In genomic region chr6:52574709-52575489, GRCh38 we compare ENCODE assay signal across 8 cellular contexts. TPM values are rescaled to one million over a fixed set of nuclear protein-coding genes. Genes with fewer than 3 reads are reported as not detected.
DNase-seq lines count a peak whose midpoint lies in the region; ATAC-seq and TF ChIP-seq lines count a peak whose summit lies in the region.

No MANE protein-coding gene starts in this region.

- H3K36me3 ChIP-seq in cardiac muscle cell (no peaks in the 10 kb centered on the region), muscle layer of duodenum (ENCODE audit: control insufficient read depth in 1 of 2, insufficient read depth in 2 of 2, low read length in 2 of 2) (peaks cover 0 to 5% of the 10 kb centered on the region in 2 donors), thyroid gland (no peaks in the 10 kb centered on the region)

- H3K4me3 ChIP-seq in cardiac muscle cell (no peak overlapping the region), muscle layer of duodenum (ENCODE audit: low read depth in 1 of 2, low read length in 2 of 2) (peak overlapping the region; percentile 82 to 91), thyroid gland (replicated peaks in 1 of 3) (peak overlapping the region in 1 of 3 donors; percentile 10)

- TF ChIP-seq CTCF in cardiac muscle cell (IDR thresholded peaks at IDR 0.05; ENCODE audit: low read depth, low read length), result no peak
- TF ChIP-seq CTCF in chondrocyte (IDR thresholded peaks at IDR 0.05), result no peak
- no peak for TF ChIP-seq CTCF in thyroid gland (IDR thresholded peaks at IDR 0.05)

- H3K4me1 ChIP-seq in cardiac muscle cell (ENCODE audit: low read depth) (peaks cover 46% of the 10 kb centered on the region), muscle layer of duodenum (ENCODE audit: control insufficient read depth in 1 of 2, insufficient read depth in 2 of 2, low read length in 2 of 2) (peaks cover 26 to 55% of the 10 kb centered on the region in 2 donors), thyroid gland (peaks cover 53 to 64% of the 10 kb centered on the region in 2 donors)

- intact Hi-C loops in cardiac septum (cut with DNase I) (loop anchor here (10.0 kb wide), 1 partner anchor 290 kb away; the partner anchor contains the start of gene MCM3), thyroid gland (cut with DNase I) (loop anchor here (5.0 kb wide), 2 partner anchors 73 to 153 kb away; partner anchors contain the start of gene EFHC1)

- ATAC-seq in HG03342 (IDR thresholded peaks at IDR 0.05; ENCODE audit: unreplicated experiment), result peak; percentile 50

- no peaks in the 10 kb centered on the region for H3K27me3 Mint-ChIP-seq in chondrocyte (ENCODE audit: low read depth)

- peaks cover 60% of the 10 kb centered on the region for H3K4me1 Mint-ChIP-seq in chondrocyte (ENCODE audit: low read depth)

- no peaks in the 10 kb centered on the region for H3K9me3 ChIP-seq in cardiac muscle cell (ENCODE audit: low read depth)
- H3K9me3 ChIP-seq in muscle layer of duodenum (ENCODE audit: control insufficient read depth in 1 of 2, low read length in 2 of 2), result no peaks in the 10 kb centered on the region
- H3K9me3 ChIP-seq in thyroid gland, result no peaks in the 10 kb centered on the region

- no peak for DNase-seq in cardiac muscle cell (ENCODE audit: low read depth in 1 of 2, low spot score in 1 of 2)
- no peak for DNase-seq in cardiac septum (ENCODE audit: low spot score)
- DNase-seq in UCSD-AML1 (lab: John Stamatoyannopoulos, UW; ENCODE audit: unreplicated experiment), result peak; percentile 46
- DNase-seq in chondrocyte (ENCODE audit: low spot score), result no peak
- peak in 1 of 2 donors; percentile 38 for DNase-seq in thyroid gland
- DNase-seq in NCI-H2171 (lab: John Stamatoyannopoulos, UW), result no peak

- peak overlapping the region; percentile 98 for H3K4me3 Mint-ChIP-seq in chondrocyte (ENCODE audit: unreplicated experiment)

- no peak for TF ChIP-seq POLR2A in thyroid gland (IDR thresholded peaks at IDR 0.05)

- WGBS in thyroid gland, 2 donors, result 50 to 60% methylated on average over 13 of the region's 13 CpGs

- H3K9me3 Mint-ChIP-seq in chondrocyte (ENCODE audit: low read depth), result no peaks in the 10 kb centered on the region

- H3K27ac ChIP-seq in cardiac muscle cell (peak overlapping the region; percentile 31), muscle layer of duodenum (ENCODE audit: low read length) (peak overlapping the region; percentile 86), thyroid gland (peak overlapping the region in 2 of 3 donors; percentile 61 to 99)

- peak overlapping the region; percentile 96 for H3K27ac Mint-ChIP-seq in chondrocyte (ENCODE audit: unreplicated experiment)

- peaks cover 5% of the 10 kb centered on the region for H3K36me3 Mint-ChIP-seq in chondrocyte (ENCODE audit: low read depth)

- H3K27me3 ChIP-seq in cardiac muscle cell (no peaks in the 10 kb centered on the region), muscle layer of duodenum (ENCODE audit: low read depth, low read length) (no peaks in the 10 kb centered on the region), thyroid gland (no peaks in the 10 kb centered on the region)

RNA-seq across cellular contexts. Expression of gene TRAM2, which starts 2.0 kb away (rescaled TPM):
- total RNA-seq in cardiac muscle cell (6.6 and 7.0 TPM in 2 replicates), cardiac septum (10.3 TPM), chondrocyte (159 to 178 TPM (median 159 TPM) in 3 replicates), thyroid gland (10 to 100 TPM; 16.5 to 21.8 (median 19.7) TPM)
- polyA plus RNA-seq in cardiac muscle cell, result 4.5 and 7.7 TPM in 2 replicates

Comparison
In these comparisons a context has a peak if more than half of its experiments do, and no peak if none do; other contexts are left out.
1. H3K27ac ChIP-seq: peak in every context shown above with its lines; median percentile 86 in muscle layer of duodenum; 80 in thyroid gland; 31 in cardiac muscle cell.